ENCODE assay signal across 13 cellular contexts in genomic region chr10:15901889-15902288, GRCh38. TPM values are rescaled to one million over a fixed set of nuclear protein-coding genes. Genes with fewer than 3 reads are reported as not detected.
DNase-seq lines count a peak whose midpoint lies in the region; ATAC-seq and TF ChIP-seq lines count a peak whose summit lies in the region.
"Had no signal": no experiment of that assay in that cellular context is flagged by ENCODE, and none has a peak within 500 bp of the region (broad histone marks: within the 10 kb centered on the region; RNA-seq: fewer than 3 reads in every experiment).

No MANE protein-coding gene starts in this region.

- peak overlapping the region; percentile 59 for H3K4me3 ChIP-seq in endodermal cell (ENCODE audit: low read length)
- H3K4me3 ChIP-seq in CD8-positive, alpha-beta T cell (ENCODE audit: low read depth, low read length): no peak overlapping the region
- H3K4me3 ChIP-seq: BLaER1 treated with 17β-estradiol and CSF1 and Interleukin-3, amounts not matched to agents 10 nM and 100 nM had no signal

- H3K27me3 Mint-ChIP-seq in endodermal cell (ENCODE audit: insufficient read depth): no peaks in the 10 kb centered on the region
- no peaks in the 10 kb centered on the region for H3K27me3 Mint-ChIP-seq in progenitor cell of endocrine pancreas
- peaks cover 24% of the 10 kb centered on the region for H3K27me3 Mint-ChIP-seq in activated T-cell treated with anti-CD3 and anti-CD28 coated beads, Interleukin-2, amount 50 U/mL, for 4 hours (ENCODE audit: low read depth)
- peaks cover 5% of the 10 kb centered on the region for H3K27me3 Mint-ChIP-seq in nephron progenitor cell (ENCODE audit: low read depth, poor library complexity)
- peaks cover 27% of the 10 kb centered on the region for H3K27me3 Mint-ChIP-seq in CD8-positive, alpha-beta T cell (ENCODE audit: low read depth)

- H3K4me1 Mint-ChIP-seq in endodermal cell: peaks cover 11% of the 10 kb centered on the region
- H3K4me1 Mint-ChIP-seq in progenitor cell of endocrine pancreas (ENCODE audit: low read depth): peaks cover 4% of the 10 kb centered on the region
- H3K4me1 Mint-ChIP-seq in activated T-cell treated with anti-CD3 and anti-CD28 coated beads, Interleukin-2, amount 50 U/mL, for 4 hours (ENCODE audit: low read depth): no peaks in the 10 kb centered on the region
- H3K4me1 Mint-ChIP-seq in nephron progenitor cell: no peaks in the 10 kb centered on the region
- H3K4me1 Mint-ChIP-seq in CD8-positive, alpha-beta T cell (ENCODE audit: low read depth): no peaks in the 10 kb centered on the region
- H3K4me1 Mint-ChIP-seq: CD8-positive, alpha-beta memory T cell had no signal

- WGBS in endodermal cell (ENCODE audit: insufficient coverage in 1 of 2, insufficient read length in 1 of 2), 2 experiments: 59 to 73% methylated on average over 3 of the region's 3 CpGs

- no peaks in the 10 kb centered on the region for H3K27me3 ChIP-seq in endodermal cell (ENCODE audit: control insufficient read depth, insufficient read depth, low read length, poor library complexity, severe bottlenecking)
- peaks cover 7% of the 10 kb centered on the region for H3K27me3 ChIP-seq in CD8-positive, alpha-beta T cell (ENCODE audit: insufficient read depth, low read length)
- H3K27me3 ChIP-seq: BLaER1 treated with 17β-estradiol and CSF1 and Interleukin-3, amounts not matched to agents 10 nM and 100 nM had no signal

- no peak overlapping the region for H3K27ac Mint-ChIP-seq in endodermal cell
- peak overlapping the region; percentile 46 for H3K27ac Mint-ChIP-seq in progenitor cell of endocrine pancreas
- no peak overlapping the region for H3K27ac Mint-ChIP-seq in nephron progenitor cell
- H3K27ac Mint-ChIP-seq in CD8-positive, alpha-beta T cell: no peak overlapping the region
- H3K27ac Mint-ChIP-seq: CD8-positive, alpha-beta memory T cell; HFFc6 had no signal

- intact Hi-C loops in CD8-positive, alpha-beta T cell (cut with DNase I, micrococcal nuclease): loop anchor here (1.0 to 5.0 kb wide), 6 partner anchors 645 to 1355 kb away; no protein-coding TSS in a partner anchor

- ATAC-seq in activated T-cell treated with anti-CD3 and anti-CD28 coated beads, Interleukin-2, amount 50 U/mL, for 4 hours: no peak
- ATAC-seq in CD8-positive, alpha-beta T cell: no peak

- no peak overlapping the region for H3K9ac ChIP-seq in endodermal cell (ENCODE audit: extremely low read depth, low read length, poor library complexity, severe bottlenecking)
- H3K9ac ChIP-seq: BLaER1 treated with 17β-estradiol and CSF1 and Interleukin-3, amounts not matched to agents 10 nM and 100 nM; KMS-11 had no signal

- H3K4me1 ChIP-seq in endodermal cell (ENCODE audit: control insufficient read depth, insufficient read depth, low read length): peaks cover 5% of the 10 kb centered on the region
- H3K4me1 ChIP-seq in CD8-positive, alpha-beta T cell (ENCODE audit: insufficient read depth, low read length): no peaks in the 10 kb centered on the region

- H3K4me3 Mint-ChIP-seq in endodermal cell (no peak overlapping the region), progenitor cell of endocrine pancreas (ENCODE audit: low read depth) (no peak overlapping the region), nephron progenitor cell (no peak overlapping the region)
- no peak overlapping the region for H3K4me3 Mint-ChIP-seq in activated T-cell treated with anti-CD3 and anti-CD28 coated beads, Interleukin-2, amount 50 U/mL, for 4 hours
- no peak overlapping the region for H3K4me3 Mint-ChIP-seq in CD8-positive, alpha-beta T cell
- H3K4me3 Mint-ChIP-seq: CD8-positive, alpha-beta memory T cell; HFFc6 had no signal

- no peak overlapping the region for H3K27ac ChIP-seq in endodermal cell (ENCODE audit: low read depth, low read length)
- H3K27ac ChIP-seq in CD8-positive, alpha-beta T cell (ENCODE audit: low read depth, low read length): no peak overlapping the region
- H3K27ac ChIP-seq: BLaER1 treated with 17β-estradiol and CSF1 and Interleukin-3, amounts not matched to agents 10 nM and 100 nM; HL-60; KMS-11; RWPE1 had no signal

- POLR2A ChIA-PET in CD8-positive, alpha-beta T cell (lab: Charles Lee): no interaction called here

- H3K9me3 Mint-ChIP-seq in endodermal cell (no peaks in the 10 kb centered on the region), progenitor cell of endocrine pancreas (ENCODE audit: low read depth) (no peaks in the 10 kb centered on the region), nephron progenitor cell (no peaks in the 10 kb centered on the region)
- H3K9me3 Mint-ChIP-seq in activated T-cell treated with anti-CD3 and anti-CD28 coated beads, Interleukin-2, amount 50 U/mL, for 4 hours: no peaks in the 10 kb centered on the region
- H3K9me3 Mint-ChIP-seq in CD8-positive, alpha-beta T cell: no peaks in the 10 kb centered on the region
- H3K9me3 Mint-ChIP-seq: CD8-positive, alpha-beta memory T cell; HFFc6 had no signal

- no peak for TF ChIP-seq CTCF in endodermal cell (conservative IDR thresholded peaks at IDR 0.05)
- no peak for TF ChIP-seq CTCF in progenitor cell of endocrine pancreas (IDR thresholded peaks at IDR 0.05; ENCODE audit: unreplicated experiment)
- TF ChIP-seq CTCF in nephron progenitor cell (IDR thresholded peaks at IDR 0.05): no peak
- TF ChIP-seq CTCF in CD8-positive, alpha-beta T cell (IDR thresholded peaks at IDR 0.05): no peak

- no peaks in the 10 kb centered on the region for H3K9me3 ChIP-seq in endodermal cell (ENCODE audit: control insufficient read depth, low read length)
- no peaks in the 10 kb centered on the region for H3K9me3 ChIP-seq in CD8-positive, alpha-beta T cell (ENCODE audit: low read length)

- CTCF ChIA-PET in CD8-positive, alpha-beta T cell (lab: Charles Lee): interaction anchor here (1.1 to 2.4 kb wide), 11 partner anchors 10 to 911 kb away, joined by 3 to 18 read pairs (median 4); no protein-coding TSS in a partner anchor

- H3K36me3 Mint-ChIP-seq in endodermal cell (ENCODE audit: low read depth) (no peaks in the 10 kb centered on the region), progenitor cell of endocrine pancreas (ENCODE audit: insufficient read depth) (no peaks in the 10 kb centered on the region), nephron progenitor cell (ENCODE audit: low read depth) (no peaks in the 10 kb centered on the region)
- no peaks in the 10 kb centered on the region for H3K36me3 Mint-ChIP-seq in activated T-cell treated with anti-CD3 and anti-CD28 coated beads, Interleukin-2, amount 50 U/mL, for 4 hours (ENCODE audit: insufficient read depth)
- H3K36me3 Mint-ChIP-seq in CD8-positive, alpha-beta T cell: no peaks in the 10 kb centered on the region
- H3K36me3 Mint-ChIP-seq: CD8-positive, alpha-beta memory T cell had no signal

- no peaks in the 10 kb centered on the region for H3K36me3 ChIP-seq in endodermal cell (ENCODE audit: control insufficient read depth, insufficient read depth, low read length)
- H3K36me3 ChIP-seq in CD8-positive, alpha-beta T cell (ENCODE audit: insufficient read depth, low read length): no peaks in the 10 kb centered on the region
- H3K36me3 ChIP-seq: BLaER1 treated with 17β-estradiol and CSF1 and Interleukin-3, amounts not matched to agents 10 nM and 100 nM had no signal

- peak; percentile 76 for DNase-seq in NCI-H146 (lab: John Stamatoyannopoulos, UW)
- DNase-seq in NCI-H82 (lab: John Stamatoyannopoulos, UW): peak; percentile 45
- DNase-seq in endodermal cell: peak; percentile 51
- DNase-seq in progenitor cell of endocrine pancreas (ENCODE audit: low spot score, unreplicated experiment): no peak
- no peak for DNase-seq in activated T-cell treated with anti-CD3 and anti-CD28 coated beads, Interleukin-2, amount 50 U/mL, for 4 hours
- no peak for DNase-seq in nephron progenitor cell
- no peak for DNase-seq in CD8-positive, alpha-beta T cell

RNA-seq across cellular contexts. Expression of gene MINDY3, which starts 41.6 kb away (rescaled TPM):
- 10 to 100 TPM; 19.0 to 20.6 TPM for total RNA-seq in endodermal cell
- polyA plus RNA-seq in endodermal cell (2013, experiment 1 of 2): 23.1 TPM
- 21.7 TPM for polyA plus RNA-seq in endodermal cell (2013, experiment 2 of 2)
- total RNA-seq in progenitor cell of endocrine pancreas: 24.9 and 26.2 TPM in 2 replicates
- 10 to 100 TPM; 17.5 to 18.0 (median 17.6) TPM for total RNA-seq in activated T-cell treated with anti-CD3 and anti-CD28 coated beads, Interleukin-2, amount 50 U/mL, for 4 hours
- total RNA-seq in CD8-positive, alpha-beta T cell: 10 to 100 TPM; 34.0 to 34.6 TPM

Comparison
In these comparisons a context has a peak if more than half of its experiments do, and no peak if none do; other contexts are left out.
1. DNase-seq: peak in NCI-H146 (single experiment), NCI-H82 (single experiment) and endodermal cell (single experiment); none in progenitor cell of endocrine pancreas (single experiment), activated T-cell treated with anti-CD3 and anti-CD28 coated beads, Interleukin-2, amount 50 U/mL, for 4 hours (single experiment), nephron progenitor cell (single experiment) and CD8-positive, alpha-beta T cell (0 of 7).